Comparison of ENCODE assay signal across 14 cellular contexts in genomic region chr15:68223171-68223570, GRCh38.
"Had no signal": no experiment of that assay in that cellular context is flagged by ENCODE, and none has a peak within 500 bp of the region (broad histone marks: within the 10 kb centered on the region; RNA-seq: fewer than 3 reads in every experiment).

No MANE protein-coding gene starts in this region.

- H3K36me3 ChIP-seq: cardiac muscle cell, thyroid gland had no signal

- H3K4me3 ChIP-seq: cardiac muscle cell, gastroesophageal sphincter, lower lobe of right lung, thyroid gland had no signal

- H3K9me3 Mint-ChIP-seq: naive B cell had no signal

- DNase-seq: activated CD4-positive, alpha-beta T cell treated with anti-CD3 and anti-CD28 coated beads for 4 hours; activated naive CD4-positive, alpha-beta T cell treated with Interleukin-2 at 50 U/mL for 16 hours; effector CD4-positive, alpha-beta T cell; kidney glomerular epithelial cell; lower lobe of right lung; midbrain; naive B cell; nucleus accumbens; stimulated activated CD4-positive, alpha-beta T cell treated with anti-CD3 and anti-CD28 coated beads, Interleukin-4, amount 100 ng/mL, for 1 hour; stimulated activated CD8-positive, alpha-beta memory T cell treated with anti-CD3 and anti-CD28 coated beads, Interleukin-4, amount 100 ng/mL, for 48 hours; T1000; thyroid gland had no signal

- H3K27me3 ChIP-seq: cardiac muscle cell, gastroesophageal sphincter, thyroid gland had no signal

- H3K36me3 Mint-ChIP-seq: naive B cell had no signal

- ATAC-seq: gastroesophageal sphincter, lower lobe of right lung had no signal

- H3K27me3 Mint-ChIP-seq: naive B cell had no signal

- H3K9me3 ChIP-seq: gastroesophageal sphincter, lower lobe of right lung, thyroid gland had no signal

- H3K27ac ChIP-seq: cardiac muscle cell, gastroesophageal sphincter, lower lobe of right lung, thyroid gland had no signal
